ENCODE assay signal across 20 cellular contexts in genomic region chr6:116316772-116317467, GRCh38. TPM values are rescaled to one million over a fixed set of nuclear protein-coding genes. Genes with fewer than 3 reads are reported as not detected.
A peak's percentile ranks its signal among the peaks of the same experiment; 100 is the strongest.
DNase-seq lines count a peak whose midpoint lies in the region; ATAC-seq and TF ChIP-seq lines count a peak whose summit lies in the region.
"Had no signal": no experiment of that assay in that cellular context is flagged by ENCODE, and none has a peak within 500 bp of the region (broad histone marks: within the 10 kb centered on the region; RNA-seq: fewer than 3 reads in every experiment).

No MANE protein-coding gene starts in this region.

- H2BK5ac ChIP-seq in mesenchymal stem cell (ENCODE audit: low read depth, low read length, poor library complexity, severe bottlenecking): no peak overlapping the region

- intact Hi-C loops in aorta (cut with DNase I): no loop called here

- no peak overlapping the region for H3K4me3 ChIP-seq in OCI-LY3 (ENCODE audit: low read length)
- no peak overlapping the region for H3K4me3 ChIP-seq in epithelial cell of proximal tubule (ENCODE audit: low read depth, low read length)
- no peak overlapping the region for H3K4me3 ChIP-seq in mesenchymal stem cell (ENCODE audit: insufficient read depth in 1 of 2, low read depth in 1 of 2, low read length in 2 of 2)
- H3K4me3 ChIP-seq in aorta (ENCODE audit: low read length in 2 of 2): no peak overlapping the region
- H3K4me3 ChIP-seq: left lung, transverse colon had no signal

- peak overlapping the region; percentile 4 for H4K8ac ChIP-seq in mesenchymal stem cell (ENCODE audit: low read length)

- no peak overlapping the region for H3K18ac ChIP-seq in mesenchymal stem cell (ENCODE audit: low read depth in 1 of 2, low read length in 2 of 2)

- H3K27me3 ChIP-seq in OCI-LY3 (ENCODE audit: low read depth, low read length): no peaks in the 10 kb centered on the region
- no peaks in the 10 kb centered on the region for H3K27me3 ChIP-seq in mesenchymal stem cell (ENCODE audit: control insufficient read depth in 1 of 2, insufficient read depth in 1 of 2, low read length in 2 of 2)
- H3K27me3 ChIP-seq in aorta (ENCODE audit: control insufficient read depth in 1 of 2, insufficient read depth in 2 of 2, low read length in 1 of 2): no peaks in the 10 kb centered on the region
- H3K27me3 ChIP-seq: left lung, transverse colon had no signal

- no peak overlapping the region for H3K14ac ChIP-seq in mesenchymal stem cell (ENCODE audit: low read length in 2 of 2)

- no peak overlapping the region for H3K23ac ChIP-seq in mesenchymal stem cell (ENCODE audit: low read length in 2 of 2)

- H2BK12ac ChIP-seq in mesenchymal stem cell (ENCODE audit: low read length in 2 of 2): peak overlapping the region in 1 of 2 experiments; percentile 54

- no peaks in the 10 kb centered on the region for H3K79me2 ChIP-seq in OCI-LY3 (ENCODE audit: low read length)

- H3K36me3 ChIP-seq in OCI-LY3 (replicated peaks; ENCODE audit: low read depth, low read length): no peaks in the 10 kb centered on the region
- no peaks in the 10 kb centered on the region for H3K36me3 ChIP-seq in mesenchymal stem cell (ENCODE audit: control insufficient read depth in 1 of 2, insufficient read depth in 2 of 2, low read depth in 1 of 2, low read length in 2 of 2)
- H3K36me3 ChIP-seq in aorta (ENCODE audit: control insufficient read depth in 1 of 2, insufficient read depth in 2 of 2, low read length in 1 of 2): no peaks in the 10 kb centered on the region
- H3K36me3 ChIP-seq: left lung, transverse colon had no signal

- no peak overlapping the region for H4K91ac ChIP-seq in mesenchymal stem cell (ENCODE audit: low read length)

- no peak for DNase-seq in epithelial cell of proximal tubule (ENCODE audit: low read depth)
- DNase-seq in mesenchymal stem cell: no peak
- peak; percentile 56 to 75 for DNase-seq in aorta
- DNase-seq in cerebellar nuclear complex (lab: John Stamatoyannopoulos, UW): no peak
- DNase-seq in SHP77 treated with DMSO at 0.1 percent for 48 hours (lab: John Stamatoyannopoulos, UW): no peak
- DNase-seq in activated CD4-positive, alpha-beta T cell treated with anti-CD3 and anti-CD28 coated beads, Interleukin-2, amount 50 U/mL, for 4 hours: no peak
- DNase-seq: activated CD4-positive, alpha-beta T cell treated with anti-CD3 and anti-CD28 coated beads for 4 hours; activated naive CD8-positive, alpha-beta T cell treated with anti-CD3 and anti-CD28 coated beads, Interleukin-2, amount 10 ng/mL, durations not matched to agents 7 days and 5 days; AML-193; dermis blood vessel endothelial cell; left lung; NCI-H1436 treated with DMSO at 0.1 percent for 48 hours; retina; stimulated activated CD4-positive, alpha-beta T cell treated with anti-CD3 and anti-CD28 coated beads, Interleukin-15, amount 100 ng/mL, for 24 hours; transverse colon had no signal

- H3K4me1 ChIP-seq in OCI-LY3 (ENCODE audit: low read length) (peaks cover 41% of the 10 kb centered on the region), mesenchymal stem cell (ENCODE audit: control insufficient read depth, insufficient read depth, low read depth, low read length) (no peaks in the 10 kb centered on the region), aorta (ENCODE audit: control insufficient read depth in 1 of 2, insufficient read depth in 2 of 2, low read length in 2 of 2) (no peaks in the 10 kb centered on the region)

- no peaks in the 10 kb centered on the region for H4K20me1 ChIP-seq in OCI-LY3 (ENCODE audit: insufficient read depth, low read length)

- H3K9me3 ChIP-seq in OCI-LY3 (ENCODE audit: insufficient read depth, low read length): no peaks in the 10 kb centered on the region
- H3K9me3 ChIP-seq in mesenchymal stem cell (ENCODE audit: control insufficient read depth, low read length): no peaks in the 10 kb centered on the region
- H3K9me3 ChIP-seq in aorta (ENCODE audit: control insufficient read depth, low read length): no peaks in the 10 kb centered on the region
- H3K9me3 ChIP-seq: left lung, transverse colon had no signal

- peak overlapping the region; percentile 4; the same call in 1 of the 2 replicates for H3K4me2 ChIP-seq in OCI-LY3 (ENCODE audit: low read length)
- no peak overlapping the region for H3K4me2 ChIP-seq in mesenchymal stem cell (ENCODE audit: low read length, poor library complexity, severe bottlenecking)

- H3K9ac ChIP-seq in OCI-LY3 (ENCODE audit: low read length) (no peak overlapping the region), mesenchymal stem cell (ENCODE audit: low read length) (no peak overlapping the region)

- 82% methylated on average over 1 of the region's 2 CpGs for WGBS in mesenchymal stem cell
- WGBS in aorta, 2 donors: 80 to 86% methylated on average over 2 of the region's 2 CpGs

- peak; percentile 63 for TF ChIP-seq CTCF in OCI-LY3 (IDR thresholded peaks at IDR 0.05; ENCODE audit: low read depth, low read length)
- peak; percentile 8 for TF ChIP-seq CTCF in epithelial cell of proximal tubule (conservative IDR thresholded peaks at IDR 0.05; ENCODE audit: low read depth, low read length)

- H3K27ac ChIP-seq in OCI-LY3 (ENCODE audit: low read length) (no peak overlapping the region), mesenchymal stem cell (ENCODE audit: low read length, poor library complexity, severe bottlenecking) (no peak overlapping the region), aorta (ENCODE audit: low read depth in 1 of 2, low read length in 2 of 2) (no peak overlapping the region)
- H3K27ac ChIP-seq: epithelial cell of prostate, left lung, RWPE1, transverse colon had no signal

- H2BK120ac ChIP-seq in mesenchymal stem cell (ENCODE audit: low read depth, low read length): no peak overlapping the region

- H2AK5ac ChIP-seq in mesenchymal stem cell (ENCODE audit: low read length, severe bottlenecking): no peak overlapping the region

- H3K79me1 ChIP-seq in mesenchymal stem cell (replicated peaks; ENCODE audit: low read length, poor library complexity, severe bottlenecking): no peaks in the 10 kb centered on the region

- ATAC-seq in aorta (ENCODE audit: low FRiP score): peak; percentile 62
- ATAC-seq: activated T-helper 17 cell treated with anti-CD3 and anti-CD28 coated beads, Interleukin-2, amount 50 U/mL, for 72 hours; left lung; stimulated activated effector memory CD8-positive, alpha-beta T cell treated with anti-CD3 and anti-CD28 coated beads, Interleukin-12 subunit alpha, Interleukin-12 subunit beta, amount 100 ng/mL, for 72 hours had no signal

- H2AFZ ChIP-seq in OCI-LY3 (ENCODE audit: low read depth, low read length): no peak overlapping the region
- no peak overlapping the region for H2AFZ ChIP-seq in mesenchymal stem cell (ENCODE audit: low read depth, low read length)

- no peak overlapping the region for H2BK15ac ChIP-seq in mesenchymal stem cell (ENCODE audit: low read depth, poor library complexity, severe bottlenecking)

- H3K4ac ChIP-seq in mesenchymal stem cell (ENCODE audit: low read depth in 1 of 2, low read length in 2 of 2): no peak overlapping the region

RNA-seq across cellular contexts. Expression of gene TSPYL1, which starts 37.2 kb away (rescaled TPM):
- total RNA-seq in epithelial cell of proximal tubule (67.6 and 72.3 TPM in 2 replicates), aorta (10 to 100 TPM; 77.2 to 78.0 TPM)
- 49.4 TPM for polyA plus RNA-seq in mesenchymal stem cell (2013, experiment 1 of 2)
- 49.2 TPM for polyA plus RNA-seq in mesenchymal stem cell (2013, experiment 2 of 2)
- polyA plus RNA-seq in aorta: 10 to 100 TPM; 30.8 to 32.2 TPM

RNA-seq across cellular contexts. Expression of gene DSE, which starts 53.8 kb away (rescaled TPM):
- total RNA-seq in epithelial cell of proximal tubule: 25.0 and 36.1 TPM in 2 replicates
- polyA plus RNA-seq in mesenchymal stem cell (2013, experiment 1 of 2): 32.5 TPM
- 32.4 TPM for polyA plus RNA-seq in mesenchymal stem cell (2013, experiment 2 of 2)
- total RNA-seq in aorta: 10 to 100 TPM; 49.8 to 96.7 TPM
- polyA plus RNA-seq in aorta: 10 to 100 TPM in 1 of 2 donors, 1 to 10 TPM in 1; 8.5 to 15.9 TPM

Comparison
In these comparisons a context has a peak if more than half of its experiments do, and no peak if none do; other contexts are left out.
1. DNase-seq: peak in aorta (2 of 2); none in epithelial cell of proximal tubule (single experiment), mesenchymal stem cell (single experiment), cerebellar nuclear complex (0 of 2), SHP77 treated with DMSO at 0.1 percent for 48 hours (single experiment) and activated CD4-positive, alpha-beta T cell treated with anti-CD3 and anti-CD28 coated beads, Interleukin-2, amount 50 U/mL, for 4 hours (0 of 2).